ENCODE assay signal across 8 cellular contexts in the genomic region with DNA sequence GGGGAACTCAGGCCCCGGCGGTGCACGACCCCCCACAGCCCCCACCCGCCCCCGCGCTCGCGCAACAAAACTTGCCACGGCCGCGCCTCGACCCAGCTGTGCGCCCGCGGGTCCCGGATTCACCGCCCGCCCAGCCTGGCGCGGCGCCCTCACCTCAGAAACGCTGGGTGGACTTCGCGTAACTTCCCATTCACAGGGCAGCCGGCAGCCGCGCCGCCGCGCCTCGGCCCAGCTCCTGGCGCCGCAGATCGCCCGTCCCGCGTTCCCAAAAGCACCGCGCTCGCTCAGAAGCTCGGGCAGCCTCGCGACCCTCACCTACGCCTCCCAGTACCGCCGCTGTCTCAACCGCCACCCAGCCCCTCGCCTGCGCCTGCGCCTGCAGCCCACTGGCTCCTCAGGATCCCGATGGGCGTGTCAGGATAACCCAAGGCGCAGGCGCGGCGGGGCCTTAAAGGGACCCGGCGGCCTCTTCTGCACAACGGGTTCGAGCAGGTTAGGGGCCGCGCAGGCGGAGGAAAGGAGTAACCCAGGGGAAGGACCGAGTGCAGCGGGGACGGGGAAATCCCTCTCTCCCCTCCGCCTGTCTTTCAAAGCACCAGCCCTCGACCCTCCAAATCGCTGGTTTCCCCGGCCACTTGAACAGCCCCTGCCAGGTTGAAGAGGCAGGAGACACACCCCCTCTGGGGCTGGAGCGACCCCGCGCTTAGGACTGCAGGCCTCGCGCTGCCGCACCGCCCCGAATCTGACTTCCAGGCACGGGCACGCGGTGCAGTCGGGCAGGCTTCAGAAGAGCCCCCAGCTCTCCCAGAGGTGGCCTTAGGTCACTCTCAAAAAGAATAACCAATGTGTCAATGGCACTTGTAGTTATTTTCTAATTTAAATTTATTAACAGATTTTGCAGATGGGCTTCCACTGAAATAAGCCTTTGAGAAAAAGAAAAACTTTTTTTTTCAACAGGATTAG. TPM values are rescaled to one million over a fixed set of nuclear protein-coding genes. Genes with fewer than 3 reads are reported as not detected.
DNase-seq lines count a peak whose midpoint lies in the region; ATAC-seq and TF ChIP-seq lines count a peak whose summit lies in the region.

A gene (minus strand): TSS at position 380 of the 963 bp plus-strand sequence.

- no peak within 1 kb of the TSS for H3K27ac Mint-ChIP-seq in activated naive CD8-positive, alpha-beta T cell treated with anti-CD3 and anti-CD28 coated beads, Interleukin-2, amount 50 U/mL, for 24 hours

- ATAC-seq in HG02678 (IDR thresholded peaks at IDR 0.05; ENCODE audit: unreplicated experiment) (peak; percentile 92), Right ventricle myocardium superior (ENCODE audit: poor library complexity) (peak; percentile 99), thoracic aorta (ENCODE audit: insufficient number of reproducible peaks, low FRiP score, low read depth) (peak; percentile 66)
- ATAC-seq in activated naive CD8-positive, alpha-beta T cell treated with anti-CD3 and anti-CD28 coated beads, Interleukin-2, amount 50 U/mL, for 24 hours, result peak; percentile 99

- H3K27me3 Mint-ChIP-seq in activated naive CD8-positive, alpha-beta T cell treated with anti-CD3 and anti-CD28 coated beads, Interleukin-2, amount 50 U/mL, for 24 hours, result no peaks in the 10 kb centered on the region

- no peak for TF ChIP-seq CTCF in GM10266 (IDR thresholded peaks at IDR 0.05; ENCODE audit: control insufficient read depth, insufficient read depth, low read depth, missing control alignments)
- TF ChIP-seq CTCF in ovary (IDR thresholded peaks at IDR 0.05), result no peak
- peak; percentile 9 for TF ChIP-seq CTCF in thoracic aorta (IDR thresholded peaks at IDR 0.05)

- peak within 1 kb of the TSS; percentile 51 for H3K4me3 ChIP-seq in ovary
- H3K4me3 ChIP-seq in thoracic aorta, result peak within 1 kb of the TSS; percentile 78

- H3K36me3 ChIP-seq in ovary, result no peaks in the 10 kb centered on the region
- peaks cover 2% of the 10 kb centered on the region for H3K36me3 ChIP-seq in thoracic aorta

- no peaks in the 10 kb centered on the region for H3K4me1 Mint-ChIP-seq in activated naive CD8-positive, alpha-beta T cell treated with anti-CD3 and anti-CD28 coated beads, Interleukin-2, amount 50 U/mL, for 24 hours

- no peak within 1 kb of the TSS for H3K4me3 Mint-ChIP-seq in activated naive CD8-positive, alpha-beta T cell treated with anti-CD3 and anti-CD28 coated beads, Interleukin-2, amount 50 U/mL, for 24 hours

- TF ChIP-seq POLR2A in ovary (IDR thresholded peaks at IDR 0.05), result peak; percentile 77

- H3K4me1 ChIP-seq in ovary (ENCODE audit: insufficient read depth) (peaks cover 3% of the 10 kb centered on the region), thoracic aorta (ENCODE audit: control insufficient read depth in 1 of 2, low read depth in 2 of 2) (peaks cover 15 to 22% of the 10 kb centered on the region in 2 donors)

- H3K27ac ChIP-seq in ovary (peak within 1 kb of the TSS; percentile 51 to 73), thoracic aorta (peak within 1 kb of the TSS; percentile 36 to 51)

- no peaks in the 10 kb centered on the region for H3K9me3 ChIP-seq in ovary
- no peaks in the 10 kb centered on the region for H3K9me3 ChIP-seq in thoracic aorta

- intact Hi-C loops in Right ventricle myocardium superior (cut with DNase I) (loop anchor here (10.0 kb wide), 1 partner anchor 169 kb away; a partner anchor contains a TSS), ovary (cut with DNase I) (no loop called here)

- H3K9me3 Mint-ChIP-seq in activated naive CD8-positive, alpha-beta T cell treated with anti-CD3 and anti-CD28 coated beads, Interleukin-2, amount 50 U/mL, for 24 hours, result no peaks in the 10 kb centered on the region

- TF ChIP-seq EP300 in ovary (IDR thresholded peaks at IDR 0.05), result peak; percentile 14

- H3K27me3 ChIP-seq in ovary (no peaks in the 10 kb centered on the region), thoracic aorta (replicated peaks; ENCODE audit: insufficient read depth) (no peaks in the 10 kb centered on the region)

- DNase-seq in GM10266 (ENCODE audit: extremely low spot score), result peak; percentile 97
- peak; percentile 100 for DNase-seq in NCI-H1105 (lab: John Stamatoyannopoulos, UW)
- peak; percentile 97 for DNase-seq in SKM-1 treated with dmso at 0.1 percent for 144 hours (lab: John Stamatoyannopoulos, UW; ENCODE audit: unreplicated experiment)
- peak; percentile 98 for DNase-seq in activated naive CD8-positive, alpha-beta T cell treated with anti-CD3 and anti-CD28 coated beads, Interleukin-2, amount 50 U/mL, for 24 hours
- peak; percentile 99 for DNase-seq in Right ventricle myocardium superior
- DNase-seq in ovary, result peak; percentile 94 to 97 (median 95)
- DNase-seq in thoracic aorta (ENCODE audit: low spot score), result peak; percentile 97

- H3K36me3 Mint-ChIP-seq in activated naive CD8-positive, alpha-beta T cell treated with anti-CD3 and anti-CD28 coated beads, Interleukin-2, amount 50 U/mL, for 24 hours (ENCODE audit: low read depth), result no peaks in the 10 kb centered on the region

- 0% methylated on average over 82 of the region's 82 CpGs for WGBS in ovary, 3 donors

RNA-seq across cellular contexts. Expression of the gene that starts here (rescaled TPM):
- total RNA-seq in Right ventricle myocardium superior (11.7 TPM), ovary (100 to 1,000 TPM in 1 of 7 donors, 10 to 100 TPM in 6; 30.4 to 111 (median 55.9) TPM), thoracic aorta (10 to 100 TPM; 21.0 to 63.2 TPM)
- 10 to 100 TPM; 14.7 to 78.8 TPM for polyA plus RNA-seq in ovary

Comparison
In these comparisons a context has a peak if more than half of its experiments do, and no peak if none do; other contexts are left out.
1. Peak in every context shown above with its lines: DNase-seq, ATAC-seq, H3K4me3 ChIP-seq and H3K27ac ChIP-seq.